8 cellular contexts compared by ENCODE assay signal in genomic region chr19:48481191-48481500, GRCh38. TPM values are rescaled to one million over a fixed set of nuclear protein-coding genes. Genes with fewer than 3 reads are reported as not detected.
A peak's percentile ranks its signal among the peaks of the same experiment; 100 is the strongest.
DNase-seq lines count a peak whose midpoint lies in the region; ATAC-seq and TF ChIP-seq lines count a peak whose summit lies in the region.

No MANE protein-coding gene starts in this region.

- intact Hi-C loops in esophagus squamous epithelium (cut with DNase I): no loop called here

- TF ChIP-seq CTCF in esophagus squamous epithelium (IDR thresholded peaks at IDR 0.05): no peak
- TF ChIP-seq CTCF in retinal pigment epithelial cell (conservative IDR thresholded peaks at IDR 0.05; ENCODE audit: low read depth, low read length): no peak

- peaks cover 3% of the 10 kb centered on the region for H3K36me3 Mint-ChIP-seq in CD4-positive, CD25-positive, alpha-beta regulatory T cell
- H3K36me3 Mint-ChIP-seq in T-helper 17 cell (ENCODE audit: low read depth): peaks cover 4% of the 10 kb centered on the region

- WGBS in esophagus squamous epithelium, 2 donors: 45 to 46% methylated on average over 11 of the region's 11 CpGs

- H3K4me3 ChIP-seq in CD4-positive, CD25-positive, alpha-beta regulatory T cell (ENCODE audit: low read depth, low read length): peak overlapping the region; percentile 40
- H3K4me3 ChIP-seq in esophagus squamous epithelium (peak overlapping the region; percentile 25 to 70 (median 60)), retinal pigment epithelial cell (ENCODE audit: low read length) (peak overlapping the region; percentile 47)

- no peaks in the 10 kb centered on the region for H3K27me3 ChIP-seq in CD4-positive, CD25-positive, alpha-beta regulatory T cell (ENCODE audit: control insufficient read depth, insufficient read depth, low read length)
- H3K27me3 ChIP-seq in esophagus squamous epithelium: no peaks in the 10 kb centered on the region

- H3K9me3 Mint-ChIP-seq in CD4-positive, CD25-positive, alpha-beta regulatory T cell: peaks cover 0 to 1% (median 0%) of the 10 kb centered on the region in 7 donors

- H3K9me3 ChIP-seq in CD4-positive, CD25-positive, alpha-beta regulatory T cell (ENCODE audit: control insufficient read depth in 2 of 2, low read length in 2 of 2): no peaks in the 10 kb centered on the region
- H3K9me3 ChIP-seq in T-helper 17 cell (ENCODE audit: control insufficient read depth, low read length, poor library complexity, severe bottlenecking) (no peaks in the 10 kb centered on the region), esophagus squamous epithelium (no peaks in the 10 kb centered on the region)

- H3K27me3 Mint-ChIP-seq in CD4-positive, CD25-positive, alpha-beta regulatory T cell: no peaks in the 10 kb centered on the region
- no peaks in the 10 kb centered on the region for H3K27me3 Mint-ChIP-seq in T-helper 17 cell

- peaks cover 0 to 27% (median 10%) of the 10 kb centered on the region in 4 donors for H3K4me1 Mint-ChIP-seq in CD4-positive, CD25-positive, alpha-beta regulatory T cell
- H3K4me1 Mint-ChIP-seq in T-helper 17 cell: peaks cover 13% of the 10 kb centered on the region

- no peak for DNase-seq in CD4-positive, CD25-positive, alpha-beta regulatory T cell
- DNase-seq in T-helper 17 cell (no peak), esophagus squamous epithelium (lab: John Stamatoyannopoulos, UW) (no peak), retinal pigment epithelial cell (ENCODE audit: low read depth) (no peak), kidney glomerular epithelial cell (lab: John Stamatoyannopoulos, UW) (no peak), left lobe of liver (ENCODE audit: low spot score) (no peak), DMS 273 treated with DMSO at 0.1 percent for 48 hours (lab: John Stamatoyannopoulos, UW) (no peak), AG20443 (ENCODE audit: low spot score) (no peak)

- peak overlapping the region in 2 of 3 donors; percentile 75 to 90 for H3K27ac Mint-ChIP-seq in CD4-positive, CD25-positive, alpha-beta regulatory T cell
- peak overlapping the region; percentile 88 for H3K27ac Mint-ChIP-seq in T-helper 17 cell

- H3K36me3 ChIP-seq in CD4-positive, CD25-positive, alpha-beta regulatory T cell (ENCODE audit: control insufficient read depth, insufficient read depth, low read length): no peaks in the 10 kb centered on the region
- H3K36me3 ChIP-seq in esophagus squamous epithelium: peaks cover 5 to 37% (median 13%) of the 10 kb centered on the region in 3 donors

- H3K4me3 Mint-ChIP-seq in CD4-positive, CD25-positive, alpha-beta regulatory T cell: peak overlapping the region; percentile 79 to 87 (median 84)
- H3K4me3 Mint-ChIP-seq in T-helper 17 cell: peak overlapping the region; percentile 91

- no peak for ATAC-seq in CD4-positive, CD25-positive, alpha-beta regulatory T cell (ENCODE audit: low read depth in 2 of 2)
- ATAC-seq in T-helper 17 cell (no peak), left lobe of liver (no peak)

- H3K4me1 ChIP-seq in CD4-positive, CD25-positive, alpha-beta regulatory T cell (ENCODE audit: control insufficient read depth, insufficient read depth, low read length, poor library complexity, severe bottlenecking): peaks cover 11% of the 10 kb centered on the region
- peaks cover 15 to 32% (median 26%) of the 10 kb centered on the region in 3 donors for H3K4me1 ChIP-seq in esophagus squamous epithelium

- no peak for TF ChIP-seq POLR2A in esophagus squamous epithelium (IDR thresholded peaks at IDR 0.05)

- H3K27ac ChIP-seq in CD4-positive, CD25-positive, alpha-beta regulatory T cell (ENCODE audit: insufficient read depth, low read length, poor library complexity, severe bottlenecking): peak overlapping the region; percentile 60
- H3K27ac ChIP-seq in esophagus squamous epithelium: peak overlapping the region; percentile 68 to 93 (median 90)

RNA-seq across cellular contexts. Expression of gene CYTH2, which starts 12.0 kb away (rescaled TPM):
- 46.7 TPM for total RNA-seq in CD4-positive, CD25-positive, alpha-beta regulatory T cell
- polyA plus RNA-seq in CD4-positive, CD25-positive, alpha-beta regulatory T cell: 10 to 100 TPM; 24.2 to 35.0 (median 30.2) TPM
- total RNA-seq in T-helper 17 cell: 10 to 100 TPM; 42.3 to 53.4 TPM
- total RNA-seq in esophagus squamous epithelium: 100 to 1,000 TPM in 1 of 4 donors, 10 to 100 TPM in 3; 40.8 to 101 (median 47.8) TPM
- 13.9 TPM for total RNA-seq in left lobe of liver

RNA-seq across cellular contexts. Expression of gene KCNJ14, which starts 25.8 kb away (rescaled TPM):
- total RNA-seq in CD4-positive, CD25-positive, alpha-beta regulatory T cell: 2.2 TPM
- polyA plus RNA-seq in CD4-positive, CD25-positive, alpha-beta regulatory T cell: under 1 TPM in 3 of 4 donors, not detected in 1; 0.03 to 0.28 (median 0.18) TPM
- 1 to 10 TPM; 1.7 to 2.5 TPM for total RNA-seq in T-helper 17 cell
- 1 to 10 TPM in 1 of 4 donors, under 1 TPM in 3; 0.57 to 1.3 (median 0.92) TPM for total RNA-seq in esophagus squamous epithelium
- total RNA-seq in left lobe of liver: 0.38 TPM

RNA-seq across cellular contexts. Expression of gene LMTK3, which starts 30.5 kb away (rescaled TPM):
- 6.3 TPM for total RNA-seq in CD4-positive, CD25-positive, alpha-beta regulatory T cell
- not detected for polyA plus RNA-seq in CD4-positive, CD25-positive, alpha-beta regulatory T cell
- 10 to 100 TPM; 11.5 to 18.4 TPM for total RNA-seq in T-helper 17 cell
- 1 to 10 TPM; 2.1 to 7.8 (median 2.8) TPM for total RNA-seq in esophagus squamous epithelium
- total RNA-seq in left lobe of liver: 0.43 TPM

RNA-seq across cellular contexts. Expression of gene GRWD1, which starts 35.4 kb away (rescaled TPM):
- 29.0 TPM for total RNA-seq in CD4-positive, CD25-positive, alpha-beta regulatory T cell
- polyA plus RNA-seq in CD4-positive, CD25-positive, alpha-beta regulatory T cell: 10 to 100 TPM; 33.9 to 52.9 (median 43.1) TPM
- total RNA-seq in T-helper 17 cell (10 to 100 TPM; 32.5 TPM), esophagus squamous epithelium (10 to 100 TPM; 33.0 to 43.9 (median 34.6) TPM), left lobe of liver (16.0 TPM)
